In the genomic region with DNA sequence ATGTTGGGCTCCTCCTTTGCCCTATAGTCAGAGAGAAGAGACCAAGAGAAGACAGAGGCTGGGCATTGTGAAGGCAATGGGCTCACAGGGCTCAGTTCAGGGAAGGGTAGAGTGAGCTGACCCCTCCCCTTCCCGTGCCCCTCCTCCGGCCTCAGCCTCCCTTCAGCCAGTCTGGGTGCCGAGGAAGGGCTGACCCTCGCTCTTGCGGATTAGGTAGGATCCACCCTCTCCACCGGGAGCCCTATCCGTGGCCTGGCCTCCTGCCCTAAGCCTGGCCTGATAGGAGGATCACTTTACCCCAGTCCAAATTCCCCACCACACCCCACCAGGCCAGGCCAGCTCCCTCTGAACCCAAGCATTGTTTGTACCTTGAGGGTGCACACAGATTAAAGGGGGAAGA, we compare ENCODE assay signal across 22 cellular contexts. TPM values are rescaled to one million over a fixed set of nuclear protein-coding genes. Genes with fewer than 3 reads are reported as not detected.
A peak's percentile ranks its signal among the peaks of the same experiment; 100 is the strongest.
DNase-seq lines count a peak whose midpoint lies in the region; ATAC-seq, FAIRE-seq and TF ChIP-seq lines count a peak whose summit lies in the region.
"Had no signal": no experiment of that assay in that cellular context is flagged by ENCODE, and none has a peak within 500 bp of the region (broad histone marks: within the 10 kb centered on the region; RNA-seq: fewer than 3 reads in every experiment).

No MANE protein-coding gene starts in this region.

- no peak for TF ChIP-seq POLR2A in lower leg skin (IDR thresholded peaks at IDR 0.05)

- no peaks in the 10 kb centered on the region for H3K27me3 ChIP-seq in small intestine (ENCODE audit: control insufficient read depth in 2 of 2, insufficient read depth in 2 of 2, low read length in 2 of 2)
- H3K27me3 ChIP-seq: gastroesophageal sphincter, sigmoid colon had no signal

- H3K4me1 ChIP-seq in small intestine (ENCODE audit: control insufficient read depth in 2 of 2, insufficient read depth in 1 of 2, low read depth in 1 of 2, low read length in 1 of 2): peaks cover 0 to 3% of the 10 kb centered on the region in 2 donors

- H3K4me3 Mint-ChIP-seq in T-helper 1 cell treated with Interleukin-12 subunit alpha and Interleukin-12 subunit beta and Interleukin-4 antibody, amounts not matched to agents 30 μg/mL and 1 μg/mL, for 36 hours: peak overlapping the region; percentile 75
- peak overlapping the region; percentile 95 for H3K4me3 Mint-ChIP-seq in glutamatergic neuron (ENCODE audit: unreplicated experiment)

- intact Hi-C loops in lower leg skin (cut with DNase I; ENCODE audit: low total_unique reads): no loop called here

- no peaks in the 10 kb centered on the region for H3K27me3 Mint-ChIP-seq in T-helper 1 cell treated with Interleukin-12 subunit alpha and Interleukin-12 subunit beta and Interleukin-4 antibody, amounts not matched to agents 30 μg/mL and 1 μg/mL, for 36 hours (ENCODE audit: low read depth)
- H3K27me3 Mint-ChIP-seq in glutamatergic neuron (ENCODE audit: unreplicated experiment): peaks cover 8% of the 10 kb centered on the region
- H3K27me3 Mint-ChIP-seq: activated CD4-positive, alpha-beta T cell treated with anti-CD3 and anti-CD28 coated beads, Interleukin-2, amount 10 ng/mL, durations not matched to agents 24 days and 14 days; activated naive CD8-positive, alpha-beta T cell treated with anti-CD3 and anti-CD28 coated beads, Interleukin-2, amount 50 U/mL, for 24 hours; CD4-positive, alpha-beta memory T cell had no signal

- no peak for FAIRE-seq in small intestine (lab: Jason Lieb, UNC)

- TF ChIP-seq CTCF in glutamatergic neuron (IDR thresholded peaks at IDR 0.05; ENCODE audit: partially characterized antibody, unreplicated experiment) (no peak), lower leg skin (IDR thresholded peaks at IDR 0.05) (no peak)

- peaks cover 25% of the 10 kb centered on the region for H3K4me1 Mint-ChIP-seq in T-helper 1 cell treated with Interleukin-12 subunit alpha and Interleukin-12 subunit beta and Interleukin-4 antibody, amounts not matched to agents 30 μg/mL and 1 μg/mL, for 36 hours (ENCODE audit: low read depth)
- peaks cover 8% of the 10 kb centered on the region for H3K4me1 Mint-ChIP-seq in glutamatergic neuron (ENCODE audit: low read depth, unreplicated experiment)

- H3K36me3 Mint-ChIP-seq in T-helper 1 cell treated with Interleukin-12 subunit alpha and Interleukin-12 subunit beta and Interleukin-4 antibody, amounts not matched to agents 30 μg/mL and 1 μg/mL, for 36 hours (ENCODE audit: low read depth): no peaks in the 10 kb centered on the region
- H3K36me3 Mint-ChIP-seq in glutamatergic neuron (ENCODE audit: unreplicated experiment): no peaks in the 10 kb centered on the region

- no peak for DNase-seq in T-helper 1 cell
- no peak for DNase-seq in SK-N-MC (ENCODE audit: low read depth, low spot score)
- no peak for DNase-seq in glutamatergic neuron
- DNase-seq in small intestine: peak; percentile 58
- no peak for DNase-seq in lower leg skin (ENCODE audit: low spot score in 2 of 2)
- DNase-seq: 8988T; activated CD4-positive, alpha-beta T cell treated with anti-CD3 and anti-CD28 coated beads, Interleukin-2, amount 10 ng/mL, durations not matched to agents 24 days and 14 days; activated naive CD8-positive, alpha-beta T cell treated with anti-CD3 and anti-CD28 coated beads, Interleukin-2, amount 50 U/mL, for 24 hours; activated T-cell treated with anti-CD3 and anti-CD28 coated beads, Interleukin-2, amount 50 U/mL, for 1 hour; CD4-positive, alpha-beta memory T cell; cerebellar nuclear complex; mammary epithelial cell; NCI-H2029 treated with DMSO at 0.1 percent for 48 hours; occipital lobe; sigmoid colon; stimulated activated CD4-positive, alpha-beta T cell treated with anti-CD3 and anti-CD28 coated beads, Interleukin-4, amount 100 ng/mL, for 1 hour; stimulated activated CD8-positive, alpha-beta memory T cell treated with anti-CD3 and anti-CD28 coated beads, Interleukin-4, amount 100 ng/mL, for 48 hours had no signal

- H3K4me3 ChIP-seq in SK-N-MC (no peak overlapping the region), small intestine (ENCODE audit: low read depth in 1 of 2, low read length in 2 of 2) (peak overlapping the region in 1 of 2 donors; percentile 10), lower leg skin (ENCODE audit: low read depth, poor library complexity, severe bottlenecking) (no peak overlapping the region)

- no peak for ATAC-seq in GM19397 (IDR thresholded peaks at IDR 0.05; ENCODE audit: unreplicated experiment)
- no peak for ATAC-seq in GM18861 (IDR thresholded peaks at IDR 0.05; ENCODE audit: unreplicated experiment)
- ATAC-seq: activated naive CD8-positive, alpha-beta T cell treated with anti-CD3 and anti-CD28 coated beads, Interleukin-2, amount 50 U/mL, for 24 hours; gastroesophageal sphincter had no signal

- H3K36me3 ChIP-seq in SK-N-MC (ENCODE audit: insufficient read depth, low read length): peaks cover 4% of the 10 kb centered on the region; the same call in 1 of the 2 replicates
- peaks cover 0 to 5% of the 10 kb centered on the region in 2 donors for H3K36me3 ChIP-seq in small intestine (ENCODE audit: control insufficient read depth in 2 of 2, insufficient read depth in 2 of 2, low read length in 2 of 2)

- no peaks in the 10 kb centered on the region for H3K9me3 Mint-ChIP-seq in T-helper 1 cell treated with Interleukin-12 subunit alpha and Interleukin-12 subunit beta and Interleukin-4 antibody, amounts not matched to agents 30 μg/mL and 1 μg/mL, for 36 hours
- H3K9me3 Mint-ChIP-seq in glutamatergic neuron (ENCODE audit: unreplicated experiment): peaks cover 16% of the 10 kb centered on the region
- H3K9me3 Mint-ChIP-seq: activated CD4-positive, alpha-beta T cell treated with anti-CD3 and anti-CD28 coated beads, Interleukin-2, amount 10 ng/mL, durations not matched to agents 24 days and 14 days; activated naive CD8-positive, alpha-beta T cell treated with anti-CD3 and anti-CD28 coated beads, Interleukin-2, amount 50 U/mL, for 24 hours; CD4-positive, alpha-beta memory T cell had no signal

- WGBS in small intestine, 3 donors: 9 to 63% (median 43%) methylated on average over 6 to 7 of the region's 7 CpGs
- WGBS in lower leg skin, 2 donors: 56 to 84% methylated on average over 6 to 7 of the region's 7 CpGs

- H3K9ac ChIP-seq in SK-N-MC (ENCODE audit: insufficient read length): no peak overlapping the region

- H3K9me3 ChIP-seq in SK-N-MC (ENCODE audit: low read depth, low read length): no peaks in the 10 kb centered on the region
- H3K9me3 ChIP-seq in small intestine (ENCODE audit: control insufficient read depth, low read depth): no peaks in the 10 kb centered on the region
- H3K9me3 ChIP-seq: gastroesophageal sphincter, sigmoid colon, thoracic aorta had no signal

- no peak overlapping the region for H3K27ac Mint-ChIP-seq in T-helper 1 cell treated with Interleukin-12 subunit alpha and Interleukin-12 subunit beta and Interleukin-4 antibody, amounts not matched to agents 30 μg/mL and 1 μg/mL, for 36 hours
- H3K27ac Mint-ChIP-seq in glutamatergic neuron (ENCODE audit: unreplicated experiment): peak overlapping the region; percentile 94

- peak overlapping the region; percentile 86; the same call in 1 of the 2 replicates for H3K27ac ChIP-seq in SK-N-MC
- H3K27ac ChIP-seq in small intestine (ENCODE audit: low read depth in 1 of 2, low read length in 1 of 2): peak overlapping the region; percentile 43 to 82

RNA-seq across cellular contexts. Expression of a gene that starts 1.8 kb away (rescaled TPM):
- total RNA-seq in glutamatergic neuron (ENCODE audit: unreplicated experiment) (348 TPM), lower leg skin (100 to 1,000 TPM; 178 to 230 (median 203) TPM)
- polyA plus RNA-seq in small intestine: 100 to 1,000 TPM; 139 to 161 (median 147) TPM

RNA-seq across cellular contexts. Expression of a gene that starts 2.8 kb away (rescaled TPM):
- total RNA-seq in glutamatergic neuron (ENCODE audit: unreplicated experiment) (36.2 TPM), lower leg skin (10 to 100 TPM; 30.5 to 38.4 (median 37.4) TPM)
- 100 to 1,000 TPM; 108 to 191 (median 142) TPM for polyA plus RNA-seq in small intestine

RNA-seq across cellular contexts. Expression of a gene that starts 7.7 kb away (rescaled TPM):
- 31.4 TPM for total RNA-seq in glutamatergic neuron (ENCODE audit: unreplicated experiment)
- polyA plus RNA-seq in small intestine: 100 to 1,000 TPM; 199 to 268 (median 227) TPM
- 10 to 100 TPM; 47.7 to 70.3 (median 56.4) TPM for total RNA-seq in lower leg skin

RNA-seq across cellular contexts. Expression of a gene that starts 14.2 kb away (rescaled TPM):
- total RNA-seq in glutamatergic neuron (ENCODE audit: unreplicated experiment): 12.3 TPM
- 10 to 100 TPM; 34.8 to 59.7 (median 36.5) TPM for polyA plus RNA-seq in small intestine
- 10 to 100 TPM; 45.9 to 71.2 (median 65.6) TPM for total RNA-seq in lower leg skin

RNA-seq across cellular contexts. Expression of a gene that starts 18.2 kb away (rescaled TPM):
- total RNA-seq in glutamatergic neuron (ENCODE audit: unreplicated experiment): 30.5 TPM
- 100 to 1,000 TPM in 2 of 3 donors, 10 to 100 TPM in 1; 50.6 to 164 (median 127) TPM for polyA plus RNA-seq in small intestine
- total RNA-seq in lower leg skin: 10 to 100 TPM; 19.2 to 37.6 (median 30.8) TPM
